In the genomic region with DNA sequence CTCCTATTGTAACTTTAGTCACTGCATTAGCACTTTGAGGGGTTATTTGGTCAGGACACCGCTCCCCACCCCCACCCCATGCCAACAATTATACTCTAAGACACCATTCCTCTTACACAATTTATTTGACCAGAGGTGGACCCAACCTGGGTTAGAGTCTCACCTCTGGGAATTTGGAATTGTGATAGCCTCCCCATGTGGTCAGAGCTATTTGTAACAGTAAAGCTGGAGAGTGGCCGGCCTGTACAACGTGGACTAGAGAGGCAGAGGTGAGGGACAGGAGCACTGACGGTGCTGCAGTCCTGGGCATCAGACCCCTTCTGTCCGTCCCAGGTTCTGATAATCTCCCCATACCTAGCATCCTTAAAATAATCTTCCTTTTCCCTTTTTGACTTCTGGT, we compare ENCODE assay signal across 3 cellular contexts.
TF ChIP-seq lines count a peak whose summit lies in the region.

No MANE protein-coding gene starts in this region.

TF ChIP-seq in liver, 16 proteins besides CTCF, POLR2A, EP300 and RAD21:
- TF ChIP-seq JUND (IDR thresholded peaks at IDR 0.05) = no peak
- no peak for TF ChIP-seq HNF4G (IDR thresholded peaks at IDR 0.05)
- no peak for TF ChIP-seq GABPA (IDR thresholded peaks at IDR 0.05 in 1 of 2, conservative IDR thresholded peaks at IDR 0.05 in 1 of 2)
- TF ChIP-seq, protein P1, sequence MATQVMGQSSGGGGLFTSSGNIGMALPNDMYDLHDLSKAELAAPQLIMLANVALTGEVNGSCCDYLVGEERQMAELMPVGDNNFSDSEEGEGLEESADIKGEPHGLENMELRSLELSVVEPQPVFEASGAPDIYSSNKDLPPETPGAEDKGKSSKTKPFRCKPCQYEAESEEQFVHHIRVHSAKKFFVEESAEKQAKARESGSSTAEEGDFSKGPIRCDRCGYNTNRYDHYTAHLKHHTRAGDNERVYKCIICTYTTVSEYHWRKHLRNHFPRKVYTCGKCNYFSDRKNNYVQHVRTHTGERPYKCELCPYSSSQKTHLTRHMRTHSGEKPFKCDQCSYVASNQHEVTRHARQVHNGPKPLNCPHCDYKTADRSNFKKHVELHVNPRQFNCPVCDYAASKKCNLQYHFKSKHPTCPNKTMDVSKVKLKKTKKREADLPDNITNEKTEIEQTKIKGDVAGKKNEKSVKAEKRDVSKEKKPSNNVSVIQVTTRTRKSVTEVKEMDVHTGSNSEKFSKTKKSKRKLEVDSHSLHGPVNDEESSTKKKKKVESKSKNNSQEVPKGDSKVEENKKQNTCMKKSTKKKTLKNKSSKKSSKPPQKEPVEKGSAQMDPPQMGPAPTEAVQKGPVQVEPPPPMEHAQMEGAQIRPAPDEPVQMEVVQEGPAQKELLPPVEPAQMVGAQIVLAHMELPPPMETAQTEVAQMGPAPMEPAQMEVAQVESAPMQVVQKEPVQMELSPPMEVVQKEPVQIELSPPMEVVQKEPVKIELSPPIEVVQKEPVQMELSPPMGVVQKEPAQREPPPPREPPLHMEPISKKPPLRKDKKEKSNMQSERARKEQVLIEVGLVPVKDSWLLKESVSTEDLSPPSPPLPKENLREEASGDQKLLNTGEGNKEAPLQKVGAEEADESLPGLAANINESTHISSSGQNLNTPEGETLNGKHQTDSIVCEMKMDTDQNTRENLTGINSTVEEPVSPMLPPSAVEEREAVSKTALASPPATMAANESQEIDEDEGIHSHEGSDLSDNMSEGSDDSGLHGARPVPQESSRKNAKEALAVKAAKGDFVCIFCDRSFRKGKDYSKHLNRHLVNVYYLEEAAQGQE (IDR thresholded peaks at IDR 0.05) = no peak
- TF ChIP-seq FOXA2 (IDR thresholded peaks at IDR 0.05) = no peak
- no peak for TF ChIP-seq EGR1 (IDR thresholded peaks at IDR 0.05; ENCODE audit: low read depth in 2 of 2)
- TF ChIP-seq, protein P2, sequence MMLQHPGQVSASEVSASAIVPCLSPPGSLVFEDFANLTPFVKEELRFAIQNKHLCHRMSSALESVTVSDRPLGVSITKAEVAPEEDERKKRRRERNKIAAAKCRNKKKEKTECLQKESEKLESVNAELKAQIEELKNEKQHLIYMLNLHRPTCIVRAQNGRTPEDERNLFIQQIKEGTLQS (IDR thresholded peaks at IDR 0.05) = no peak
- TF ChIP-seq SP1 (IDR thresholded peaks at IDR 0.05) = no peak
- no peak for TF ChIP-seq ZBTB33 (IDR thresholded peaks at IDR 0.05)
- TF ChIP-seq FOXA1 (IDR thresholded peaks at IDR 0.05) = no peak
- no peak for TF ChIP-seq TAF1 (conservative IDR thresholded peaks at IDR 0.05)
- no peak for TF ChIP-seq NR2F2 (IDR thresholded peaks at IDR 0.05)
- TF ChIP-seq MAX (IDR thresholded peaks at IDR 0.05) = peak; percentile 30
- TF ChIP-seq HNF4A (conservative IDR thresholded peaks at IDR 0.05) = peak; percentile 39 to 61
- no peak for TF ChIP-seq YY1 (IDR thresholded peaks at IDR 0.05)
- TF ChIP-seq RXRA (IDR thresholded peaks at IDR 0.05) = peak in 1 of 2 donors; percentile 60

TF ChIP-seq in HepG2, 621 proteins besides CTCF, POLR2A, EP300 and RAD21:
- TF ChIP-seq TCF7 (IDR thresholded peaks at IDR 0.05; ENCODE audit: low read depth) (no peak), RNF2 (conservative IDR thresholded peaks at IDR 0.05; ENCODE audit: low read depth) (no peak), ZNF30 (CRISPR knock-in tag; IDR thresholded peaks at IDR 0.05) (no peak), YY1 (IDR thresholded peaks at IDR 0.05; ENCODE audit: insufficient read depth, insufficient replicate concordance, low read depth, low read length) (no peak), STAT5B (CRISPR knock-in tag; IDR thresholded peaks at IDR 0.05) (no peak), TGIF2 (CRISPR knock-in tag; IDR thresholded peaks at IDR 0.05) (no peak), ZC3H13 (CRISPR knock-in tag; IDR thresholded peaks at IDR 0.05) (no peak), ZNF775 (CRISPR knock-in tag; IDR thresholded peaks at IDR 0.05; ENCODE audit: borderline replicate concordance) (no peak), CREB1 (IDR thresholded peaks at IDR 0.05) (no peak), CREB1 (CRISPR knock-in tag; IDR thresholded peaks at IDR 0.05) (no peak)
- TF ChIP-seq, protein P3, sequence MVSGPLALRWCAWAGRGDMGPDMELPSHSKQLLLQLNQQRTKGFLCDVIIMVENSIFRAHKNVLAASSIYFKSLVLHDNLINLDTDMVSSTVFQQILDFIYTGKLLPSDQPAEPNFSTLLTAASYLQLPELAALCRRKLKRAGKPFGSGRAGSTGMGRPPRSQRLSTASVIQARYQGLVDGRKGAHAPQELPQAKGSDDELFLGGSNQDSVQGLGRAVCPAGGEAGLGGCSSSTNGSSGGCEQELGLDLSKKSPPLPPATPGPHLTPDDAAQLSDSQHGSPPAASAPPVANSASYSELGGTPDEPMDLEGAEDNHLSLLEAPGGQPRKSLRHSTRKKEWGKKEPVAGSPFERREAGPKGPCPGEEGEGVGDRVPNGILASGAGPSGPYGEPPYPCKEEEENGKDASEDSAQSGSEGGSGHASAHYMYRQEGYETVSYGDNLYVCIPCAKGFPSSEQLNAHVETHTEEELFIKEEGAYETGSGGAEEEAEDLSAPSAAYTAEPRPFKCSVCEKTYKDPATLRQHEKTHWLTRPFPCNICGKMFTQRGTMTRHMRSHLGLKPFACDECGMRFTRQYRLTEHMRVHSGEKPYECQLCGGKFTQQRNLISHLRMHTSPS (CRISPR knock-in tag; IDR thresholded peaks at IDR 0.05; ENCODE audit: low read depth) = no peak
- TF ChIP-seq, protein P4, sequence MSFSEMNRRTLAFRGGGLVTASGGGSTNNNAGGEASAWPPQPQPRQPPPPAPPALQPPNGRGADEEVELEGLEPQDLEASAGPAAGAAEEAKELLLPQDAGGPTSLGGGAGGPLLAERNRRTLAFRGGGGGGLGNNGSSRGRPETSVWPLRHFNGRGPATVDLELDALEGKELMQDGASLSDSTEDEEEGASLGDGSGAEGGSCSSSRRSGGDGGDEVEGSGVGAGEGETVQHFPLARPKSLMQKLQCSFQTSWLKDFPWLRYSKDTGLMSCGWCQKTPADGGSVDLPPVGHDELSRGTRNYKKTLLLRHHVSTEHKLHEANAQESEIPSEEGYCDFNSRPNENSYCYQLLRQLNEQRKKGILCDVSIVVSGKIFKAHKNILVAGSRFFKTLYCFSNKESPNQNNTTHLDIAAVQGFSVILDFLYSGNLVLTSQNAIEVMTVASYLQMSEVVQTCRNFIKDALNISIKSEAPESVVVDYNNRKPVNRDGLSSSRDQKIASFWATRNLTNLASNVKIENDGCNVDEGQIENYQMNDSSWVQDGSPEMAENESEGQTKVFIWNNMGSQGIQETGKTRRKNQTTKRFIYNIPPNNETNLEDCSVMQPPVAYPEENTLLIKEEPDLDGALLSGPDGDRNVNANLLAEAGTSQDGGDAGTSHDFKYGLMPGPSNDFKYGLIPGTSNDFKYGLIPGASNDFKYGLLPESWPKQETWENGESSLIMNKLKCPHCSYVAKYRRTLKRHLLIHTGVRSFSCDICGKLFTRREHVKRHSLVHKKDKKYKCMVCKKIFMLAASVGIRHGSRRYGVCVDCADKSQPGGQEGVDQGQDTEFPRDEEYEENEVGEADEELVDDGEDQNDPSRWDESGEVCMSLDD (CRISPR knock-in tag; IDR thresholded peaks at IDR 0.05; ENCODE audit: borderline replicate concordance) = no peak
TF ChIP-seq in HepG2: peak in this region for 0.

TF ChIP-seq in GM12891, 5 proteins besides CTCF, POLR2A, EP300 and RAD21:
- TF ChIP-seq PAX5 (IDR thresholded peaks at IDR 0.05; ENCODE audit: insufficient read depth, low read length, severe bottlenecking) (no peak), POLR2AphosphoS5 (IDR thresholded peaks at IDR 0.05; ENCODE audit: low read depth, low read length) (no peak), SPI1 (IDR thresholded peaks at IDR 0.05; ENCODE audit: low read depth, low read length) (no peak), TAF1 (IDR thresholded peaks at IDR 0.05; ENCODE audit: low read depth, low read length) (no peak), POU2F2 (IDR thresholded peaks at IDR 0.05; ENCODE audit: low read depth, low read length) (no peak)
